1 cellular context compared by ENCODE assay signal in the genomic region with DNA sequence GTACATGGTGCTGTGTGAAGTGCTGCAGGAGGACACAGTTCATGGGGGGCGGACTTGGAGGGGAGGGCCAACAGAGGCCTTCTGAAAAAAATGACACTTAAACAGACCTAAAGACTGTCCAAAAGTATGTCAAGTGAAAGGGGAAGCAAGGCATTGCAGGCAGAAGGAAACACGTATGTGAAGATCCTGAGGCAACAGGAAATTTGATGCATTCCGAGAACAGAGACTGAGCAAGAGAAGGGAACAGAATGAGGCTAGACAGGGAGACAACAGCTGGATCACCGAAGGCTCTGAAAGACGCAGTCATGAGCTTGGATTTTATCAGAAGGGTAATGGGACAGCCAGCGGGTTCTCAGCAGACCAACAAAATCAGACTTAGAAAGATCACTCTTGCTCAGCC.
TF ChIP-seq lines count a peak whose summit lies in the region.

No MANE protein-coding gene starts in this region.

TF ChIP-seq in liver, 16 proteins besides CTCF, POLR2A, EP300 and RAD21 (continued from another document):
- TF ChIP-seq, protein P1, sequence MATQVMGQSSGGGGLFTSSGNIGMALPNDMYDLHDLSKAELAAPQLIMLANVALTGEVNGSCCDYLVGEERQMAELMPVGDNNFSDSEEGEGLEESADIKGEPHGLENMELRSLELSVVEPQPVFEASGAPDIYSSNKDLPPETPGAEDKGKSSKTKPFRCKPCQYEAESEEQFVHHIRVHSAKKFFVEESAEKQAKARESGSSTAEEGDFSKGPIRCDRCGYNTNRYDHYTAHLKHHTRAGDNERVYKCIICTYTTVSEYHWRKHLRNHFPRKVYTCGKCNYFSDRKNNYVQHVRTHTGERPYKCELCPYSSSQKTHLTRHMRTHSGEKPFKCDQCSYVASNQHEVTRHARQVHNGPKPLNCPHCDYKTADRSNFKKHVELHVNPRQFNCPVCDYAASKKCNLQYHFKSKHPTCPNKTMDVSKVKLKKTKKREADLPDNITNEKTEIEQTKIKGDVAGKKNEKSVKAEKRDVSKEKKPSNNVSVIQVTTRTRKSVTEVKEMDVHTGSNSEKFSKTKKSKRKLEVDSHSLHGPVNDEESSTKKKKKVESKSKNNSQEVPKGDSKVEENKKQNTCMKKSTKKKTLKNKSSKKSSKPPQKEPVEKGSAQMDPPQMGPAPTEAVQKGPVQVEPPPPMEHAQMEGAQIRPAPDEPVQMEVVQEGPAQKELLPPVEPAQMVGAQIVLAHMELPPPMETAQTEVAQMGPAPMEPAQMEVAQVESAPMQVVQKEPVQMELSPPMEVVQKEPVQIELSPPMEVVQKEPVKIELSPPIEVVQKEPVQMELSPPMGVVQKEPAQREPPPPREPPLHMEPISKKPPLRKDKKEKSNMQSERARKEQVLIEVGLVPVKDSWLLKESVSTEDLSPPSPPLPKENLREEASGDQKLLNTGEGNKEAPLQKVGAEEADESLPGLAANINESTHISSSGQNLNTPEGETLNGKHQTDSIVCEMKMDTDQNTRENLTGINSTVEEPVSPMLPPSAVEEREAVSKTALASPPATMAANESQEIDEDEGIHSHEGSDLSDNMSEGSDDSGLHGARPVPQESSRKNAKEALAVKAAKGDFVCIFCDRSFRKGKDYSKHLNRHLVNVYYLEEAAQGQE (IDR thresholded peaks at IDR 0.05) = no peak
- TF ChIP-seq GABPA (IDR thresholded peaks at IDR 0.05 in 1 of 2, conservative IDR thresholded peaks at IDR 0.05 in 1 of 2) = no peak
- no peak for TF ChIP-seq ATF3 (IDR thresholded peaks at IDR 0.05)
- no peak for TF ChIP-seq ZBTB33 (IDR thresholded peaks at IDR 0.05)
- no peak for TF ChIP-seq FOXA1 (IDR thresholded peaks at IDR 0.05)
- no peak for TF ChIP-seq HNF4A (conservative IDR thresholded peaks at IDR 0.05)
- TF ChIP-seq, protein P2, sequence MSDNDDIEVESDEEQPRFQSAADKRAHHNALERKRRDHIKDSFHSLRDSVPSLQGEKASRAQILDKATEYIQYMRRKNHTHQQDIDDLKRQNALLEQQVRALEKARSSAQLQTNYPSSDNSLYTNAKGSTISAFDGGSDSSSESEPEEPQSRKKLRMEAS (IDR thresholded peaks at IDR 0.05) = no peak
- no peak for TF ChIP-seq EGR1 (IDR thresholded peaks at IDR 0.05; ENCODE audit: low read depth in 2 of 2)
TF ChIP-seq in liver: peak in this region for 0.
